In the genomic region with DNA sequence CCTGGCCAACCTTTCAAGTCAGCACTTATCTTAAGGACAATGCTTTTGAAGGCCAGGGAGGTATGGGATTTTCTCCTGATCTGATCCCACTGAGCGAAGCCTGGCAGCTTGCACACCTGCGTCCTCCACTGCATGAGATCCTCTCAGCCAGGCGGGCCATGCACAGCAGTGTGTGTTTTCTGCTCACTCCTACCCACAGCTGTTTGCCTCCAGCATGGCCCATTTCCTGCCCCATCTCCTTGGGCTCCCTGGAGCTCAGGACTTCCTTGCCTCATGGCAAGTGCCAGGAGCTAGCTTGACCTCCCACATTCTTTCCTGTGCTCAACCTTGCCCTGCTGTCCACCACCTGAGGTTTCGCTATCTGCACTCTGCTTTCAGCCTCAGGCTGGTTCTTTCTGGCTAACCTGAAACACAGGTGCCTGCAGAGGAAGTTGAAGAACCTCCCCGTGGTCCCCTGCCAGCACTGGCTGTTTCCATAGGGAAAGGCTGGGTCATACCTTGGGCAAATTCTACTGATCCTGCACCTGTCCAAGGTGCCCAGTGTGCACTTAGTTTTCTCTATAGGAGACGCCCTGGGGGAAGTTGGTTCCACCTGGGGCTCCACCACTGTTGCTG, we compare ENCODE assay signal across 30 cellular contexts. TPM values are rescaled to one million over a fixed set of nuclear protein-coding genes. Genes with fewer than 3 reads are reported as not detected.
DNase-seq lines count a peak whose midpoint lies in the region; TF ChIP-seq lines count a peak whose summit lies in the region.
"Had no signal": no experiment of that assay in that cellular context is flagged by ENCODE, and none has a peak within 500 bp of the region (broad histone marks: within the 10 kb centered on the region; RNA-seq: fewer than 3 reads in every experiment).

No MANE protein-coding gene starts in this region.

- no peak overlapping the region for H3K9ac ChIP-seq in trophoblast cell (ENCODE audit: low read length)

- H2AK5ac ChIP-seq in trophoblast cell (ENCODE audit: low read length): no peak overlapping the region

- H3K18ac ChIP-seq in trophoblast cell (ENCODE audit: low read length): no peak overlapping the region

- no peaks in the 10 kb centered on the region for H3K9me3 Mint-ChIP-seq in CD4-positive, alpha-beta memory T cell
- H3K9me3 Mint-ChIP-seq: CD4-positive, alpha-beta T cell; effector memory CD8-positive, alpha-beta T cell; immature natural killer cell had no signal

- no peak overlapping the region for H4K91ac ChIP-seq in trophoblast cell (ENCODE audit: low read depth, low read length)

- CTCF ChIA-PET in HEK293 (lab: Yijun Ruan, JAX) (interaction anchor here (0.6 to 1.0 kb wide), 2 partner anchors 62 to 258 kb away, joined by 3 read pairs; a partner anchor contains a TSS), PC-9 (lab: Charles Lee) (interaction anchor here (0.6 kb wide), 1 partner anchor 41 kb away, joined by 3 read pairs; no protein-coding TSS in a partner anchor)
- CTCF ChIA-PET in CD4-positive, alpha-beta memory T cell (lab: Charles Lee; ENCODE audit: partially characterized antibody): no interaction called here

- H3F3A ChIP-seq in PC-9 (ENCODE audit: insufficient read depth, low read depth): peaks cover 19% of the 10 kb centered on the region

- no peaks in the 10 kb centered on the region for H3K9me2 ChIP-seq in PC-9 (ENCODE audit: insufficient read depth)

- no TSS peak for BruUV-seq in PC-9 (replicated peaks; lab: Mats Ljungman, UMichigan)

- H3K4ac ChIP-seq in trophoblast cell (ENCODE audit: low read depth, low read length): no peak overlapping the region

- H2BK5ac ChIP-seq in trophoblast cell (ENCODE audit: low read depth, low read length, poor library complexity): no peak overlapping the region

- no peaks in the 10 kb centered on the region for H3K27me3 ChIP-seq in PC-9 (ENCODE audit: insufficient read depth, low read depth)
- H3K27me3 ChIP-seq in trophoblast cell (ENCODE audit: insufficient read depth, low read length): no peaks in the 10 kb centered on the region
- no peaks in the 10 kb centered on the region for H3K27me3 ChIP-seq in CD4-positive, alpha-beta memory T cell (ENCODE audit: insufficient read depth, low read length)
- H3K27me3 ChIP-seq: colonic mucosa, esophagus squamous epithelium, gastrocnemius medialis, hepatocyte, left lung had no signal

- TF ChIP-seq CTCF in HEK293 (tag by site-specific recombination; IDR thresholded peaks at IDR 0.05) (no peak), PC-9 (conservative IDR thresholded peaks at IDR 0.05) (no peak)

- H3K79me2 ChIP-seq in PC-9 (ENCODE audit: low read depth) (no peaks in the 10 kb centered on the region), trophoblast cell (ENCODE audit: control insufficient read depth, insufficient read depth, low read length, poor library complexity) (no peaks in the 10 kb centered on the region)
- H3K79me2 ChIP-seq: hepatocyte had no signal

- no peaks in the 10 kb centered on the region for H3K36me3 Mint-ChIP-seq in CD4-positive, alpha-beta memory T cell
- H3K36me3 Mint-ChIP-seq: immature natural killer cell had no signal

- no peak overlapping the region for H3K4me3 Mint-ChIP-seq in CD4-positive, alpha-beta memory T cell
- H3K4me3 Mint-ChIP-seq: CD4-positive, alpha-beta T cell; effector memory CD8-positive, alpha-beta T cell; immature natural killer cell; naive thymus-derived CD4-positive, alpha-beta T cell; T-helper 1 cell treated with Interleukin-12 subunit alpha and Interleukin-12 subunit beta and Interleukin-4 antibody, amounts not matched to agents 30 μg/mL and 1 μg/mL, for 36 hours had no signal

- H4K20me1 ChIP-seq in PC-9 (ENCODE audit: insufficient read depth): no peaks in the 10 kb centered on the region

- DNase-seq in NCI-H146 treated with DMSO at 0.1 percent for 48 hours (lab: John Stamatoyannopoulos, UW; ENCODE audit: unreplicated experiment) (peak; percentile 85), PC-9 (peak; percentile 89 to 99), trophoblast cell (no peak), NCI-H187 treated with DMSO at 0.1 percent for 48 hours (lab: John Stamatoyannopoulos, UW) (no peak), SKM-1 (lab: John Stamatoyannopoulos, UW; ENCODE audit: unreplicated experiment) (no peak)
- DNase-seq in CD4-positive, alpha-beta memory T cell: no peak
- DNase-seq: activated CD4-positive, alpha-beta T cell treated with anti-CD3 and anti-CD28 coated beads for 4 hours; activated naive CD4-positive, alpha-beta T cell; activated T-cell treated with anti-CD3 and anti-CD28 coated beads, Interleukin-2, amount 50 U/mL, for 48 hours; CD4-positive, alpha-beta T cell; colonic mucosa; effector memory CD8-positive, alpha-beta T cell; esophagus squamous epithelium; gastrocnemius medialis; GF-D8; GOT3; immature natural killer cell; left lung; naive thymus-derived CD4-positive, alpha-beta T cell; NCI-H1436 treated with DMSO at 0.1 percent for 48 hours; NCI-H446 treated with DMSO at 0.1 percent for 48 hours; right cardiac atrium; spleen; stimulated activated CD4-positive, alpha-beta T cell treated with anti-CD3 and anti-CD28 coated beads, Interleukin-2, amount 100 ng/mL, for 48 hours; stimulated activated naive CD4-positive, alpha-beta T cell had no signal

- no peak overlapping the region for H2BK120ac ChIP-seq in trophoblast cell (ENCODE audit: insufficient read depth, low read length, poor library complexity)

- no peaks in the 10 kb centered on the region for H3K79me1 ChIP-seq in trophoblast cell (ENCODE audit: low read length)

- H3K9me3 ChIP-seq in HEK293 (ENCODE audit: control insufficient read depth, insufficient read depth, low read depth, low read length) (no peaks in the 10 kb centered on the region), PC-9 (ENCODE audit: insufficient read depth, low read depth) (no peaks in the 10 kb centered on the region), trophoblast cell (ENCODE audit: insufficient read depth, low read depth, low read length) (no peaks in the 10 kb centered on the region)
- no peaks in the 10 kb centered on the region for H3K9me3 ChIP-seq in CD4-positive, alpha-beta memory T cell (ENCODE audit: control insufficient read depth in 1 of 2, low read length in 2 of 2)
- H3K9me3 ChIP-seq: colonic mucosa, esophagus squamous epithelium, gastrocnemius medialis, spleen had no signal

- H3K4me2 ChIP-seq in PC-9 (peak overlapping the region; percentile 49), trophoblast cell (ENCODE audit: low read length) (no peak overlapping the region)
- H3K4me2 ChIP-seq: hepatocyte had no signal

- POLR2A ChIA-PET in HEK293 (lab: Yijun Ruan, JAX) (no interaction called here), PC-9 (lab: Charles Lee; ENCODE audit: unreplicated experiment) (interaction anchor here (0.6 kb wide), 1 partner anchor 62 kb away, joined by 3 read pairs; no protein-coding TSS in a partner anchor)
- POLR2A ChIA-PET in CD4-positive, alpha-beta memory T cell (lab: Charles Lee; ENCODE audit: partially characterized antibody): no interaction called here

- H3K23ac ChIP-seq in trophoblast cell (ENCODE audit: low read length): no peak overlapping the region

- H3K4me3 ChIP-seq in HEK293 (ENCODE audit: low read depth, low read length) (no peak overlapping the region), PC-9 (no peak overlapping the region), trophoblast cell (ENCODE audit: low read depth, low read length) (peak overlapping the region; percentile 7)
- H3K4me3 ChIP-seq in CD4-positive, alpha-beta memory T cell (ENCODE audit: low read length in 2 of 2): no peak overlapping the region
- H3K4me3 ChIP-seq: colonic mucosa, esophagus squamous epithelium, gastrocnemius medialis, hepatocyte, K562, left lung, spleen had no signal

- no peak overlapping the region for H2BK12ac ChIP-seq in trophoblast cell (ENCODE audit: low read length)

- no peaks in the 10 kb centered on the region for H3K27me3 Mint-ChIP-seq in CD4-positive, alpha-beta memory T cell
- H3K27me3 Mint-ChIP-seq: CD4-positive, alpha-beta T cell had no signal

- no CpG with 5 or more reads among the region's 6 CpGs for WGBS in trophoblast cell (ENCODE audit: extremely low coverage, insufficient coverage, insufficient read length)

- H3K27ac ChIP-seq in HEK293 (ENCODE audit: extremely low read depth, low read depth, low read length): no peak overlapping the region
- H3K27ac ChIP-seq in PC-9: peak overlapping the region; percentile 62
- H3K27ac ChIP-seq in trophoblast cell (ENCODE audit: low read depth, low read length): no peak overlapping the region
- no peak overlapping the region for H3K27ac ChIP-seq in CD4-positive, alpha-beta memory T cell (ENCODE audit: low read depth, low read length)
- H3K27ac ChIP-seq: colonic mucosa, esophagus squamous epithelium, gastrocnemius medialis, hepatocyte, left lung, RWPE1, spleen had no signal

- H4K12ac ChIP-seq in trophoblast cell (ENCODE audit: low read depth, low read length): no peak overlapping the region

- H3K14ac ChIP-seq in trophoblast cell (ENCODE audit: low read length): no peak overlapping the region

- H3K27ac Mint-ChIP-seq in CD4-positive, alpha-beta memory T cell: peak overlapping the region in 1 of 7 donors; percentile 30
- H3K27ac Mint-ChIP-seq: CD4-positive, alpha-beta T cell; effector memory CD8-positive, alpha-beta T cell; immature natural killer cell; naive thymus-derived CD4-positive, alpha-beta T cell; T-helper 1 cell treated with Interleukin-12 subunit alpha and Interleukin-12 subunit beta and Interleukin-4 antibody, amounts not matched to agents 30 μg/mL and 1 μg/mL, for 36 hours had no signal

- peaks cover 0 to 4% (median 0%) of the 10 kb centered on the region in 4 donors for H3K4me1 Mint-ChIP-seq in CD4-positive, alpha-beta memory T cell
- H3K4me1 Mint-ChIP-seq: immature natural killer cell; naive thymus-derived CD4-positive, alpha-beta T cell had no signal

- intact Hi-C loops in PC-9 (cut with micrococcal nuclease; ENCODE audit: unreplicated experiment): loop anchor here (1.0 kb wide), 1 partner anchor 72 kb away; no protein-coding TSS in a partner anchor
- intact Hi-C loops in CD4-positive, alpha-beta memory T cell (cut with micrococcal nuclease): no loop called here

- no peaks in the 10 kb centered on the region for H3K36me3 ChIP-seq in HEK293 (ENCODE audit: control insufficient read depth in 2 of 2, insufficient read depth in 1 of 2, low read length in 2 of 2)
- no peaks in the 10 kb centered on the region for H3K36me3 ChIP-seq in PC-9 (ENCODE audit: low read depth)
- H3K36me3 ChIP-seq in trophoblast cell (ENCODE audit: control insufficient read depth in 1 of 2, insufficient read depth in 2 of 2, low read length in 2 of 2): no peaks in the 10 kb centered on the region
- no peaks in the 10 kb centered on the region for H3K36me3 ChIP-seq in CD4-positive, alpha-beta memory T cell (ENCODE audit: insufficient read depth, low read length)
- H3K36me3 ChIP-seq: colonic mucosa, esophagus squamous epithelium, gastrocnemius medialis, left lung, spleen had no signal

- no peak overlapping the region for H4K8ac ChIP-seq in trophoblast cell (ENCODE audit: low read depth, low read length)

- H2AFZ ChIP-seq in PC-9 (no peak overlapping the region), trophoblast cell (ENCODE audit: insufficient read depth, low read length, poor library complexity) (no peak overlapping the region)
- H2AFZ ChIP-seq: hepatocyte had no signal

- H3K4me1 ChIP-seq in HEK293 (ENCODE audit: control insufficient read depth, insufficient read depth, low read length): no peaks in the 10 kb centered on the region
- peaks cover 46% of the 10 kb centered on the region for H3K4me1 ChIP-seq in PC-9 (replicated peaks; ENCODE audit: insufficient read depth)
- peaks cover 0 to 2% of the 10 kb centered on the region in 2 experiments for H3K4me1 ChIP-seq in trophoblast cell (ENCODE audit: control insufficient read depth in 1 of 2, insufficient read depth in 2 of 2, low read length in 2 of 2)
- no peaks in the 10 kb centered on the region for H3K4me1 ChIP-seq in CD4-positive, alpha-beta memory T cell (ENCODE audit: insufficient read depth, low read length)
- H3K4me1 ChIP-seq: colonic mucosa had no signal

RNA-seq across cellular contexts. Expression of gene EEPD1, which starts 43.9 kb away (rescaled TPM):
- total RNA-seq in PC-9 (2021): 6.0 and 9.4 TPM in 2 replicates
- 22.7 and 22.9 TPM in 2 replicates for polyA plus RNA-seq in trophoblast cell (2013)
- total RNA-seq in CD4-positive, alpha-beta memory T cell: 1 to 10 TPM; 6.3 to 8.0 TPM
- polyA plus RNA-seq in CD4-positive, alpha-beta memory T cell: 10 to 100 TPM; 42.5 to 63.0 TPM

Comparison
In these comparisons a context has a peak if more than half of its experiments do, and no peak if none do; other contexts are left out.
1. DNase-seq: peak in NCI-H146 treated with DMSO at 0.1 percent for 48 hours (single experiment) and PC-9 (2 of 2); none in trophoblast cell (0 of 2), NCI-H187 treated with DMSO at 0.1 percent for 48 hours (single experiment), SKM-1 (single experiment) and CD4-positive, alpha-beta memory T cell (0 of 5).